In the genomic region with DNA sequence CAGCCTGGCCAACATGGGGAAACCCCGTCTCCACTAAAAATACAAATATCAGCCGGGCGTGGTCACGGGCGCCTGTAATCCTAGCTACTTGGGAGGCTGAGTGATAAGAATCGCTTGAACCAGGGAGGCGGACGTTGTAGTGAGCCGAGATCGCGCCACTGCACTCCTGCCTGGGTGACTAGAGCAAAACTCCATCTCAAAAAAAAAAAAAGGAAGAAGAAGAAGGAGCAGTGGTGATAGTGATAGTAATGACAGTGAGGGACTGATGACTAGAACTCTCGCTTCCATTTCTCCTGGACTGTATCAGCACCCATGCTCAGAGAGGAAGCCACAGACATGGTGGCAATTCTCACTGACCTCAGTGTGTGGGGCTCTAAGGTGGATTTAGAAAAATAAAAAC, we compare ENCODE assay signal across 20 cellular contexts. TPM values are rescaled to one million over a fixed set of nuclear protein-coding genes. Genes with fewer than 3 reads are reported as not detected.
DNase-seq lines count a peak whose midpoint lies in the region; ATAC-seq and TF ChIP-seq lines count a peak whose summit lies in the region.
"Had no signal": no experiment of that assay in that cellular context is flagged by ENCODE, and none has a peak within 500 bp of the region (broad histone marks: within the 10 kb centered on the region; RNA-seq: fewer than 3 reads in every experiment).

No MANE protein-coding gene starts in this region.

- H3K9me3 ChIP-seq in OCI-LY1 (ENCODE audit: low read length) (no peaks in the 10 kb centered on the region), neural progenitor cell (ENCODE audit: low read depth) (no peaks in the 10 kb centered on the region)
- H3K9me3 ChIP-seq: BLaER1 treated with 17β-estradiol and CSF1 and Interleukin-3, amounts not matched to agents 10 nM and 100 nM had no signal

- H3K4me1 ChIP-seq in OCI-LY1 (ENCODE audit: insufficient read depth, low read length, severe bottlenecking), result peaks cover 46% of the 10 kb centered on the region
- H3K4me1 ChIP-seq in neural progenitor cell, result peaks cover 21% of the 10 kb centered on the region

- H2AFZ ChIP-seq in OCI-LY1 (ENCODE audit: low read length) (no peak overlapping the region), neural progenitor cell (replicated peaks) (no peak overlapping the region)

- H3F3A ChIP-seq in OCI-LY1 (ENCODE audit: insufficient read depth, low read length) (no peaks in the 10 kb centered on the region), neural progenitor cell (ENCODE audit: low read depth) (peaks cover 22% of the 10 kb centered on the region)

- H3K27ac Mint-ChIP-seq in activated T-helper 17 cell treated with anti-CD3 and anti-CD28 coated beads, Interleukin-2, amount 50 U/mL, for 72 hours, result no peak overlapping the region
- H3K27ac Mint-ChIP-seq in neural progenitor cell, result peak overlapping the region; percentile 8
- H3K27ac Mint-ChIP-seq in activated CD4-positive, alpha-beta T cell treated with anti-CD3 and anti-CD28 coated beads for 36 hours, result no peak overlapping the region
- H3K27ac Mint-ChIP-seq: CD8-positive, alpha-beta memory T cell had no signal

- intact Hi-C loops in activated CD4-positive, alpha-beta T cell treated with anti-CD3 and anti-CD28 coated beads for 36 hours (cut with DNase I, micrococcal nuclease), result no loop called here

- H3K9ac ChIP-seq in OCI-LY1 (ENCODE audit: low read length) (no peak overlapping the region), neural progenitor cell (no peak overlapping the region)
- H3K9ac ChIP-seq: BLaER1 treated with 17β-estradiol and CSF1 and Interleukin-3, amounts not matched to agents 10 nM and 100 nM had no signal

- peak; percentile 34 for ATAC-seq in activated T-helper 17 cell treated with anti-CD3 and anti-CD28 coated beads, Interleukin-2, amount 50 U/mL, for 72 hours (replicated peaks)
- ATAC-seq in activated CD4-positive, alpha-beta T cell treated with anti-CD3 and anti-CD28 coated beads for 36 hours, result no peak
- ATAC-seq: HCT116, SK-N-SH treated with all-trans-retinoic acid at 6 μM for 48 hours had no signal

- H3K79me2 ChIP-seq in OCI-LY1 (ENCODE audit: insufficient read depth, low read length) (no peaks in the 10 kb centered on the region), neural progenitor cell (ENCODE audit: low read depth) (no peaks in the 10 kb centered on the region)

- H3K4me2 ChIP-seq in OCI-LY1 (ENCODE audit: low read length) (no peak overlapping the region), neural progenitor cell (no peak overlapping the region)

- H3K9me3 Mint-ChIP-seq in activated T-helper 17 cell treated with anti-CD3 and anti-CD28 coated beads, Interleukin-2, amount 50 U/mL, for 72 hours, result no peaks in the 10 kb centered on the region
- H3K9me3 Mint-ChIP-seq in neural progenitor cell, result peaks cover 2% of the 10 kb centered on the region
- H3K9me3 Mint-ChIP-seq in activated CD4-positive, alpha-beta T cell treated with anti-CD3 and anti-CD28 coated beads for 36 hours (ENCODE audit: low read depth), result no peaks in the 10 kb centered on the region
- H3K9me3 Mint-ChIP-seq: CD8-positive, alpha-beta memory T cell had no signal

- H3K4me3 Mint-ChIP-seq in activated T-helper 17 cell treated with anti-CD3 and anti-CD28 coated beads, Interleukin-2, amount 50 U/mL, for 72 hours, result no peak overlapping the region
- no peak overlapping the region for H3K4me3 Mint-ChIP-seq in neural progenitor cell
- H3K4me3 Mint-ChIP-seq in activated CD4-positive, alpha-beta T cell treated with anti-CD3 and anti-CD28 coated beads for 36 hours, result no peak overlapping the region

- DNase-seq in neural progenitor cell (ENCODE audit: low spot score), result no peak
- DNase-seq in dermis blood vessel endothelial cell, result no peak
- DNase-seq in hepatic stellate cell (ENCODE audit: low spot score), result no peak
- DNase-seq in activated CD4-positive, alpha-beta T cell treated with anti-CD3 and anti-CD28 coated beads for 36 hours, result no peak
- no peak for DNase-seq in NCI-H524 (lab: John Stamatoyannopoulos, UW)
- DNase-seq: ACHN; CD8-positive, alpha-beta memory T cell; GOT3; KG1; NCI-H1105; NCI-H1694; NCI-H2081; NCI-H2171 treated with DMSO at 0.1 percent for 48 hours; NCI-H446; NCI-H526 treated with DMSO at 0.1 percent for 48 hours had no signal

- H4K20me1 ChIP-seq in OCI-LY1 (ENCODE audit: insufficient read depth, low read length) (no peaks in the 10 kb centered on the region), neural progenitor cell (ENCODE audit: low read depth) (no peaks in the 10 kb centered on the region)
- H4K20me1 ChIP-seq: BLaER1 treated with 17β-estradiol and CSF1 and Interleukin-3, amounts not matched to agents 10 nM and 100 nM had no signal

- H3K36me3 ChIP-seq in OCI-LY1 (ENCODE audit: insufficient read depth, low read length) (no peaks in the 10 kb centered on the region), neural progenitor cell (no peaks in the 10 kb centered on the region)
- H3K36me3 ChIP-seq: BLaER1 treated with 17β-estradiol and CSF1 and Interleukin-3, amounts not matched to agents 10 nM and 100 nM had no signal

- CTCF ChIA-PET in activated CD4-positive, alpha-beta T cell treated with anti-CD3 and anti-CD28 coated beads for 36 hours (lab: Charles Lee), result no interaction called here

- H3K27ac ChIP-seq in OCI-LY1 (ENCODE audit: low read depth, low read length, poor library complexity, severe bottlenecking) (peak overlapping the region; percentile 46), neural progenitor cell (no peak overlapping the region)

- H3K4me1 Mint-ChIP-seq in activated T-helper 17 cell treated with anti-CD3 and anti-CD28 coated beads, Interleukin-2, amount 50 U/mL, for 72 hours, result no peaks in the 10 kb centered on the region
- H3K4me1 Mint-ChIP-seq in neural progenitor cell, result peaks cover 34% of the 10 kb centered on the region
- no peaks in the 10 kb centered on the region for H3K4me1 Mint-ChIP-seq in activated CD4-positive, alpha-beta T cell treated with anti-CD3 and anti-CD28 coated beads for 36 hours
- H3K4me1 Mint-ChIP-seq: CD8-positive, alpha-beta memory T cell had no signal

- TF ChIP-seq CTCF in OCI-LY1 (IDR thresholded peaks at IDR 0.05; ENCODE audit: low read length), result no peak
- no peak for TF ChIP-seq CTCF in neural progenitor cell (IDR thresholded peaks at IDR 0.05)

- no peaks in the 10 kb centered on the region for H3K9me2 ChIP-seq in OCI-LY1 (ENCODE audit: low read depth, low read length)

- H3K4me3 ChIP-seq in OCI-LY1 (ENCODE audit: low read depth, low read length, poor library complexity, severe bottlenecking) (no peak overlapping the region), neural progenitor cell (no peak overlapping the region)
- H3K4me3 ChIP-seq: BLaER1 treated with 17β-estradiol and CSF1 and Interleukin-3, amounts not matched to agents 10 nM and 100 nM had no signal

- H3K27me3 ChIP-seq in OCI-LY1 (ENCODE audit: insufficient read depth, low read length), result no peaks in the 10 kb centered on the region
- H3K27me3 ChIP-seq in neural progenitor cell, result no peaks in the 10 kb centered on the region
- H3K27me3 ChIP-seq: BLaER1 treated with 17β-estradiol and CSF1 and Interleukin-3, amounts not matched to agents 10 nM and 100 nM had no signal

- H3K36me3 Mint-ChIP-seq in activated T-helper 17 cell treated with anti-CD3 and anti-CD28 coated beads, Interleukin-2, amount 50 U/mL, for 72 hours (ENCODE audit: low read depth), result no peaks in the 10 kb centered on the region
- H3K36me3 Mint-ChIP-seq in neural progenitor cell, result no peaks in the 10 kb centered on the region
- H3K36me3 Mint-ChIP-seq in activated CD4-positive, alpha-beta T cell treated with anti-CD3 and anti-CD28 coated beads for 36 hours (ENCODE audit: low read depth), result no peaks in the 10 kb centered on the region
- H3K36me3 Mint-ChIP-seq: CD8-positive, alpha-beta memory T cell had no signal

- POLR2A ChIA-PET in activated CD4-positive, alpha-beta T cell treated with anti-CD3 and anti-CD28 coated beads for 36 hours (lab: Charles Lee), result no interaction called here

- H3K27me3 Mint-ChIP-seq in activated T-helper 17 cell treated with anti-CD3 and anti-CD28 coated beads, Interleukin-2, amount 50 U/mL, for 72 hours, result peaks cover 3% of the 10 kb centered on the region
- H3K27me3 Mint-ChIP-seq in neural progenitor cell (ENCODE audit: insufficient read depth, low read depth), result peaks cover 8% of the 10 kb centered on the region
- H3K27me3 Mint-ChIP-seq in activated CD4-positive, alpha-beta T cell treated with anti-CD3 and anti-CD28 coated beads for 36 hours, result no peaks in the 10 kb centered on the region

RNA-seq across cellular contexts. Expression of gene CLINT1, which starts 52.6 kb away (rescaled TPM):
- total RNA-seq in activated T-helper 17 cell treated with anti-CD3 and anti-CD28 coated beads, Interleukin-2, amount 50 U/mL, for 72 hours, result 10 to 100 TPM; 42.1 to 60.7 TPM
- 58.4 and 65.0 TPM in 2 replicates for total RNA-seq in neural progenitor cell (ENCODE audit: low replicate concordance)
- total RNA-seq in dermis blood vessel endothelial cell, result 92.4 and 131 TPM in 2 replicates
- 10 to 100 TPM; 59.0 to 69.0 TPM for total RNA-seq in activated CD4-positive, alpha-beta T cell treated with anti-CD3 and anti-CD28 coated beads for 36 hours
